21 cellular contexts compared by ENCODE assay signal in the genomic region with DNA sequence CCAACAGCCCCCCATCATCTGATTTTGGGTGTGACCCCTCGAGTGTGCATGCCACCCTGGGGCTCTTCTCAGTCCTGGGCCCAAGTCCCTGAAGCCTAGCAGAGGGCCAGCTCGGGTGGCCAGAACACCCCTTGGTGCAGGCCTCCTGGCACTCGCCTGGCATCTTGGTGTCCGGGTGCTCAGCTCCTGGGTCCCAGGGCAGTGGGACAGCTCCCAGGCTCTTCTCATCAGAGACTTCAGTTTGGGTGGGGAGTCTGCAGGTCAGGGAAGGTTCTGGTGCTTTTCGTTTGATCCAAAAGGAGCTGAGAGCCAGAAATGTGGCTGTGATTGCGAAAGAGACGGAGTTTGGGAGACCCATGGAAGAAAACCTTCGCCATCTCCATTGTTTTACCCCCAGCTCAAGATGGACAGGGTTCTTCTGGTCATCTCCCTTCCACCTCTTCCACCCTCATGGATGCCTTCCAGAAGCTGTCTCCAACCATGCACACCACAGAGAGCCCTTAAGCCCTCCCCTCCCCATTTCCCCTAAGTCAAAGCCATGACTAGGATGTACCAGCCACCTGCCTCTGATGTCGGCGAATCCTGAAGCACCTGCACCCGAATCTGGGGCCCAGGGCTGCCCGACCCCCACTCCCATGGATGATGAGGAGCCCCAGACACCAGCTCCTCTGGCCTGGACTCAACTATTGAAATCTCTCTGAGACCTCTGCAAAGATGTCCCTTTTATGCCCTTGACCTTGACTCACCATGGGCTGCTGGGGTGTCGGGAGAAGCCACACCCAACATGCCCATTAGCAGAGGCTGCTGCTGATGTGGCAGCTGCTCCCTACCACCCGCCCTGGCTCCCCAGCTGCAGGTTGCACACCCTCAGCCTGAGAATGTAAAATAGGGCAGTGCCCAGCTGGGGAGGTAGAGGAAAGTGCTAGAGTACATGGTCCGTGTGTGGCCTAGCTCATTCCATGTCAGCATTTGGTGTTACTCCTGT. TPM values are rescaled to one million over a fixed set of nuclear protein-coding genes. Genes with fewer than 3 reads are reported as not detected.
DNase-seq lines count a peak whose midpoint lies in the region; ATAC-seq and TF ChIP-seq lines count a peak whose summit lies in the region.
"Had no signal": no experiment of that assay in that cellular context is flagged by ENCODE, and none has a peak within 500 bp of the region (broad histone marks: within the 10 kb centered on the region; RNA-seq: fewer than 3 reads in every experiment).

No MANE protein-coding gene starts in this region.

- H4K8ac ChIP-seq in neuronal stem cell (ENCODE audit: low read depth, low read length): no peak overlapping the region

- no peak overlapping the region for H2BK15ac ChIP-seq in neuronal stem cell (ENCODE audit: low read length)

- H3K4me3 ChIP-seq in right atrium auricular region: no peak overlapping the region
- H3K4me3 ChIP-seq in right cardiac atrium (ENCODE audit: low read length): no peak overlapping the region
- no peak overlapping the region for H3K4me3 ChIP-seq in coronary artery
- no peak overlapping the region for H3K4me3 ChIP-seq in neuronal stem cell (ENCODE audit: low read length in 2 of 2)
- H3K4me3 ChIP-seq: A549, BLaER1, GM23338 had no signal

- ATAC-seq in right cardiac atrium: no peak
- ATAC-seq in GM18502 (IDR thresholded peaks at IDR 0.05; ENCODE audit: poor library complexity, unreplicated experiment): no peak
- no peak for ATAC-seq in left colon
- ATAC-seq: A549, GM23338 had no signal

- H3K14ac ChIP-seq in neuronal stem cell (ENCODE audit: low read length): peak overlapping the region; percentile 50

- no peak overlapping the region for H3K18ac ChIP-seq in neuronal stem cell (ENCODE audit: low read length)

- no peak overlapping the region for H3K4me2 ChIP-seq in neuronal stem cell (ENCODE audit: insufficient read depth, low read length, poor library complexity, severe bottlenecking)
- H3K4me2 ChIP-seq: A549, BLaER1, GM23338 had no signal

- no peaks in the 10 kb centered on the region for H3K27me3 ChIP-seq in right atrium auricular region
- H3K27me3 ChIP-seq in right cardiac atrium (ENCODE audit: control insufficient read depth, insufficient read depth): no peaks in the 10 kb centered on the region
- H3K27me3 ChIP-seq in neuronal stem cell (ENCODE audit: control insufficient read depth in 3 of 3, insufficient read depth in 3 of 3, low read depth in 1 of 3, low read length in 3 of 3): peaks cover 0 to 3% (median 0%) of the 10 kb centered on the region in 3 experiments
- H3K27me3 ChIP-seq: BLaER1 had no signal

- H2AK5ac ChIP-seq in neuronal stem cell (ENCODE audit: low read depth, low read length): no peak overlapping the region

- H3K4ac ChIP-seq in neuronal stem cell (ENCODE audit: low read length): no peak overlapping the region

- H3K23ac ChIP-seq in neuronal stem cell (ENCODE audit: low read depth, low read length, poor library complexity): peak overlapping the region; percentile 38

- TF ChIP-seq CTCF in right atrium auricular region (IDR thresholded peaks at IDR 0.05) (no peak), coronary artery (IDR thresholded peaks at IDR 0.05) (no peak)

- H3K9ac ChIP-seq in neuronal stem cell (ENCODE audit: low read depth, low read length, poor library complexity): no peak overlapping the region
- H3K9ac ChIP-seq: BLaER1 had no signal

- intact Hi-C loops in right cardiac atrium (cut with DNase I): no loop called here
- intact Hi-C loops in left colon (cut with DNase I, micrococcal nuclease): no loop called here

- no peak overlapping the region for H2BK5ac ChIP-seq in neuronal stem cell (ENCODE audit: low read length)

- no peak overlapping the region for H2BK12ac ChIP-seq in neuronal stem cell (ENCODE audit: low read length)

- H2BK120ac ChIP-seq in neuronal stem cell (ENCODE audit: low read depth, low read length): no peak overlapping the region

- H3K27ac ChIP-seq in right atrium auricular region (no peak overlapping the region), right cardiac atrium (ENCODE audit: low read length) (no peak overlapping the region), coronary artery (no peak overlapping the region), neuronal stem cell (replicated peaks; ENCODE audit: low read length) (no peak overlapping the region)
- H3K27ac ChIP-seq: A549, BLaER1 had no signal

- H3K36me3 ChIP-seq in right atrium auricular region (no peaks in the 10 kb centered on the region), neuronal stem cell (replicated peaks in 1 of 2; ENCODE audit: control insufficient read depth in 2 of 2, insufficient read depth in 2 of 2, low read length in 2 of 2) (no peaks in the 10 kb centered on the region)
- H3K36me3 ChIP-seq: BLaER1 had no signal

- H3K9me3 ChIP-seq in right atrium auricular region (no peaks in the 10 kb centered on the region), right cardiac atrium (ENCODE audit: control insufficient read depth, low read length) (no peaks in the 10 kb centered on the region), neuronal stem cell (replicated peaks in 1 of 2; ENCODE audit: control insufficient read depth in 2 of 2, insufficient read depth in 1 of 2, low read depth in 1 of 2, low read length in 2 of 2) (no peaks in the 10 kb centered on the region)
- H3K9me3 ChIP-seq: A549, BLaER1 had no signal

- H3K79me1 ChIP-seq in neuronal stem cell (ENCODE audit: low read depth, low read length): no peaks in the 10 kb centered on the region

- H3K4me1 ChIP-seq in right atrium auricular region (no peaks in the 10 kb centered on the region), right cardiac atrium (ENCODE audit: control insufficient read depth, insufficient read depth, low read length) (no peaks in the 10 kb centered on the region), neuronal stem cell (ENCODE audit: control insufficient read depth in 2 of 2, insufficient read depth in 1 of 2, low read depth in 1 of 2, low read length in 2 of 2) (no peaks in the 10 kb centered on the region)
- H3K4me1 ChIP-seq: A549, BLaER1 had no signal

- no peak overlapping the region for H2AFZ ChIP-seq in neuronal stem cell (ENCODE audit: low read length)
- H2AFZ ChIP-seq: GM23338 had no signal

- DNase-seq in right atrium auricular region (ENCODE audit: low spot score): peak; percentile 55
- no peak for DNase-seq in right cardiac atrium
- DNase-seq in coronary artery (ENCODE audit: low spot score): peak; percentile 47
- DNase-seq in neuronal stem cell (ENCODE audit: low spot score): no peak
- no peak for DNase-seq in iPS-NIHi11 (ENCODE audit: low spot score)
- DNase-seq in left colon: no peak
- DNase-seq: CD4-positive, alpha-beta memory T cell; GF-D8; KG1; NCI-H187; NCI-H2107; NCI-H2227 treated with DMSO at 0.1 percent for 48 hours; NCI-H510A treated with DMSO at 0.1 percent for 48 hours; NCI-H774; SHP77 treated with DMSO at 0.1 percent for 48 hours had no signal

- no peak overlapping the region for H4K91ac ChIP-seq in neuronal stem cell (ENCODE audit: low read depth, low read length, poor library complexity)

- WGBS in right cardiac atrium: 85% methylated on average over 15 of the region's 15 CpGs
- WGBS in neuronal stem cell (ENCODE audit: extremely low coverage in 2 of 2, insufficient read length in 2 of 2, insufficient replicate concordance in 1 of 2), 2 donors: no CpG with 5 or more reads among the region's 15 CpGs

RNA-seq across cellular contexts. Expression of gene ADCYAP1R1, which starts 55.3 kb away (rescaled TPM):
- total RNA-seq in right atrium auricular region (1 to 10 TPM in 1 of 2 donors, under 1 TPM in 1; 0.86 to 3.1 TPM), right cardiac atrium (1 to 10 TPM; 1.1 to 3.4 (median 1.7) TPM), left colon (1 to 10 TPM in 1 of 2 donors, under 1 TPM in 1; 0.31 to 1.5 TPM)
- polyA plus RNA-seq in right cardiac atrium: 0.84 TPM
- 4.0 TPM for polyA plus RNA-seq in neuronal stem cell (2013, experiment 1 of 2)
- polyA plus RNA-seq in neuronal stem cell (2013, experiment 2 of 2): 3.9 TPM
- total RNA-seq: CD4-positive, alpha-beta memory T cell; OCI-LY7; RPMI7951 had no signal
- polyA plus RNA-seq: CD4-positive, alpha-beta memory T cell had no signal

Comparison
In these comparisons a context has a peak if more than half of its experiments do, and no peak if none do; other contexts are left out.
1. DNase-seq: peak in right atrium auricular region (single experiment) and coronary artery (single experiment); none in right cardiac atrium (0 of 3), neuronal stem cell (single experiment), iPS-NIHi11 (single experiment) and left colon (0 of 2).